Comparison of ENCODE assay signal across 1 cellular context in genomic region chr16:89167425-89167941, GRCh38.
A peak's percentile ranks its signal among the peaks of the same experiment; 100 is the strongest.
TF ChIP-seq lines count a peak whose summit lies in the region.

No MANE protein-coding gene starts in this region.

TF ChIP-seq in IMR-90, 13 proteins besides CTCF, POLR2A, EP300 and RAD21:
- TF ChIP-seq FOS (IDR thresholded peaks at IDR 0.05; ENCODE audit: low read depth, low read length), result no peak
- no peak for TF ChIP-seq MAFK (IDR thresholded peaks at IDR 0.05; ENCODE audit: low read depth, low read length)
- no peak for TF ChIP-seq RFX5 (IDR thresholded peaks at IDR 0.05; ENCODE audit: low read depth, low read length)
- no peak for TF ChIP-seq CHD1 (IDR thresholded peaks at IDR 0.05; ENCODE audit: low read depth, low read length)
- TF ChIP-seq RCOR1 (IDR thresholded peaks at IDR 0.05; ENCODE audit: insufficient replicate concordance, low read length), result no peak
- TF ChIP-seq MAZ (IDR thresholded peaks at IDR 0.05; ENCODE audit: borderline replicate concordance, low read depth, low read length), result peak; percentile 77
- TF ChIP-seq BHLHE40 (IDR thresholded peaks at IDR 0.05; ENCODE audit: low read depth, low read length), result 0 out of 2 replicates have a peak, but pooled peaks have one; percentile 5
- no peak for TF ChIP-seq NFE2L2 (IDR thresholded peaks at IDR 0.05; ENCODE audit: low read depth, low read length)
- peak; percentile 77 for TF ChIP-seq SMC3 (IDR thresholded peaks at IDR 0.05; ENCODE audit: low read depth, low read length)
- no peak for TF ChIP-seq MXI1 (IDR thresholded peaks at IDR 0.05; ENCODE audit: borderline replicate concordance, low read depth, low read length)
- no peak for TF ChIP-seq USF2 (IDR thresholded peaks at IDR 0.05; ENCODE audit: low read depth, low read length)
- no peak for TF ChIP-seq ELK1 (IDR thresholded peaks at IDR 0.05; ENCODE audit: borderline replicate concordance, low read depth, low read length)
